ENCODE assay signal across 29 cellular contexts in the genomic region with DNA sequence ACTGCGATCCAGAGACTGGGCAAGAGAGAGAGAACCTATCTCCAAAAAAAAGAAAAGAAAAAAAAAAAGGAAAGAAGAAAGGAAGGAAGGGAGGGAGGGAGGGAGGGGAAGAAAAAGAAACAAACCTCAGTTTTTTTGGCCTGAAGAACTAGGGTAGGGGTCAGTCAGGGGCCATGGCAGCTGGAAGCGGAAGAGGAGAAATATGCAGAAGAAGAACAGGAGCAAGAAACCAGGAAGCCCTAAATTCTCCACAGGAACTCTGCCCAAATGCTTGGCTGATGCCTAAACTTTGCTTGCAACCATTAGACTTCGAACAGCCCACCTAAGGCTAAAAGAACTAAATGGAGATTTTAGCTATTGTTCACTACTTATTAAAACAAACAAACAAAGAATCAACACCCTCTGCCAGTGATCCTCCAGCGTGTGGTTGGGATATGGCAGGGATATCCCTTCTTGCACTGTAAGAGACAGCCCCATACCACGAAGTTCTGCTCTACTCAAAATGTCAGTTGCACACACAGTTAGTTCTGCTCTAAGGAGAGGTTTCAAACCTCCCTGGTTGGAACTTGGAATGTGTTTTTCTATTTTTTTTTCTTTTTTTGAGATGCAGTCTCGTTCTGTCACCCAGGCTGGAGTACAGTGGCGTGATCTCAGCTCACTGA.
"Had no signal": no experiment of that assay in that cellular context is flagged by ENCODE, and none has a peak within 500 bp of the region (broad histone marks: within the 10 kb centered on the region; RNA-seq: fewer than 3 reads in every experiment).

No MANE protein-coding gene starts in this region.

- FAIRE-seq: colon, TTC549 had no signal

- H3K36me3 ChIP-seq: esophagus squamous epithelium, heart right ventricle, stomach, thyroid gland, upper lobe of left lung had no signal

- ATAC-seq: body of pancreas; stimulated activated memory B cell treated with anti-CD40 and anti-IgM and Interleukin-4, amounts not matched to agents 10 μg/mL and 1 μg/mL and 100 μg/mL, for 72 hours had no signal

- H3K4me3 ChIP-seq: body of pancreas, esophagus squamous epithelium, heart right ventricle, smooth muscle cell, stomach, thyroid gland, upper lobe of left lung had no signal

- H3K27ac ChIP-seq: body of pancreas, epithelial cell of prostate, esophagus squamous epithelium, stomach, thyroid gland, upper lobe of left lung, VCaP had no signal

- H3K27me3 ChIP-seq: body of pancreas, esophagus squamous epithelium, heart right ventricle, stomach, thyroid gland, upper lobe of left lung had no signal

- H3K36me3 Mint-ChIP-seq: activated naive CD8-positive, alpha-beta T cell; stimulated activated memory B cell treated with anti-CD40 and anti-IgM and Interleukin-4, amounts not matched to agents 10 μg/mL and 1 μg/mL and 100 μg/mL, for 72 hours had no signal

- H3K4me3 Mint-ChIP-seq: activated naive CD8-positive, alpha-beta T cell; nephron; stimulated activated memory B cell treated with anti-CD40 and anti-IgM and Interleukin-4, amounts not matched to agents 10 μg/mL and 1 μg/mL and 100 μg/mL, for 72 hours; T-helper 2 cell treated with Interferon-gamma antibody and Interleukin-4, amounts not matched to agents 5 μg/mL and 100 μg/mL, for 36 hours had no signal

- DNase-seq: activated CD4-positive, alpha-beta T cell treated with anti-CD3 and anti-CD28 coated beads for 4 hours; activated CD4-positive, alpha-beta T cell treated with anti-CD3 and anti-CD28 coated beads, Interleukin-2, amount 50 U/mL, for 4 hours; activated effector memory CD4-positive, alpha-beta T cell treated with Interleukin-2 at 50 U/mL for 16 hours; activated naive CD4-positive, alpha-beta T cell treated with Interleukin-2 at 50 U/mL for 16 hours; activated T-cell treated with anti-CD3 and anti-CD28 coated beads for 4 hours; anterior cingulate cortex; body of pancreas; dermis blood vessel endothelial cell; effector CD4-positive, alpha-beta T cell; esophagus squamous epithelium; foreskin melanocyte; heart right ventricle; mammary epithelial cell; stimulated activated CD4-positive, alpha-beta T cell treated with anti-CD3 and anti-CD28 coated beads, Interleukin-1b, Interleukin-23, amount 100 ng/mL, for 48 hours; stimulated activated CD4-positive, alpha-beta T cell treated with anti-CD3 and anti-CD28 coated beads, Interleukin-4, amount 100 ng/mL, for 4 hours; stimulated activated CD8-positive, alpha-beta memory T cell treated with anti-CD3 and anti-CD28 coated beads, Interleukin-4, amount 100 ng/mL, for 48 hours; stomach; thyroid gland; upper lobe of left lung had no signal

- H3K27ac Mint-ChIP-seq: activated naive CD8-positive, alpha-beta T cell; progenitor cell of endocrine pancreas; stimulated activated memory B cell treated with anti-CD40 and anti-IgM and Interleukin-4, amounts not matched to agents 10 μg/mL and 1 μg/mL and 100 μg/mL, for 72 hours; T-helper 2 cell treated with Interferon-gamma antibody and Interleukin-4, amounts not matched to agents 5 μg/mL and 100 μg/mL, for 36 hours had no signal

- H3K27me3 Mint-ChIP-seq: activated naive CD8-positive, alpha-beta T cell; progenitor cell of endocrine pancreas; stimulated activated memory B cell treated with anti-CD40 and anti-IgM and Interleukin-4, amounts not matched to agents 10 μg/mL and 1 μg/mL and 100 μg/mL, for 72 hours had no signal

- H3K9me3 Mint-ChIP-seq: nephron; stimulated activated memory B cell treated with anti-CD40 and anti-IgM and Interleukin-4, amounts not matched to agents 10 μg/mL and 1 μg/mL and 100 μg/mL, for 72 hours; T-helper 2 cell treated with Interferon-gamma antibody and Interleukin-4, amounts not matched to agents 5 μg/mL and 100 μg/mL, for 36 hours had no signal

- H3K4me2 ChIP-seq: smooth muscle cell had no signal

- H3K4me1 ChIP-seq: body of pancreas, esophagus squamous epithelium, stomach, thyroid gland had no signal

- H3K9me3 ChIP-seq: body of pancreas, esophagus squamous epithelium, heart right ventricle, stomach, thyroid gland, upper lobe of left lung had no signal
